23 cellular contexts compared by ENCODE assay signal in genomic region chr20:62577447-62577846, GRCh38.
DNase-seq lines count a peak whose midpoint lies in the region; ATAC-seq lines count a peak whose summit lies in the region.
"Had no signal": no experiment of that assay in that cellular context is flagged by ENCODE, and none has a peak within 500 bp of the region (broad histone marks: within the 10 kb centered on the region; RNA-seq: fewer than 3 reads in every experiment).

No MANE protein-coding gene starts in this region.

- H3K4ac ChIP-seq in neuronal stem cell (ENCODE audit: low read length) = no peak overlapping the region

- peaks cover 5% of the 10 kb centered on the region for H3K36me3 Mint-ChIP-seq in T-helper 17 cell (ENCODE audit: low read depth)
- H3K36me3 Mint-ChIP-seq: activated naive CD8-positive, alpha-beta T cell; CD8-positive, alpha-beta memory T cell; neural progenitor cell; WTC11 had no signal

- H2BK12ac ChIP-seq in neuronal stem cell (ENCODE audit: low read length) = no peak overlapping the region

- no peak overlapping the region for H2BK120ac ChIP-seq in neuronal stem cell (ENCODE audit: low read depth, low read length)

- no peak overlapping the region for H2BK15ac ChIP-seq in neuronal stem cell (ENCODE audit: low read length)

- H3K9ac ChIP-seq in neuronal stem cell (ENCODE audit: low read depth, low read length, poor library complexity) = peak overlapping the region; percentile 73
- H3K9ac ChIP-seq: KMS-11, neural progenitor cell had no signal

- WGBS in neuronal stem cell (ENCODE audit: extremely low coverage in 2 of 2, insufficient read length in 2 of 2, insufficient replicate concordance in 1 of 2), 2 donors = no CpG with 5 or more reads among the region's 17 CpGs

- H4K91ac ChIP-seq in neuronal stem cell (ENCODE audit: low read depth, low read length, poor library complexity) = no peak overlapping the region

- no peaks in the 10 kb centered on the region for H3K36me3 ChIP-seq in neuronal stem cell (replicated peaks in 1 of 2; ENCODE audit: control insufficient read depth in 2 of 2, insufficient read depth in 2 of 2, low read length in 2 of 2)
- H3K36me3 ChIP-seq: neural progenitor cell had no signal

- ATAC-seq in esophagus mucosa (peak; percentile 48), T-helper 17 cell (no peak)
- ATAC-seq: activated T-helper 17 cell treated with anti-CD3 and anti-CD28 coated beads, Interleukin-2, amount 50 U/mL, for 72 hours had no signal

- no peaks in the 10 kb centered on the region for H3K4me1 Mint-ChIP-seq in T-helper 17 cell
- H3K4me1 Mint-ChIP-seq: CD8-positive, alpha-beta memory T cell had no signal

- no peak overlapping the region for H3K27ac ChIP-seq in neuronal stem cell (replicated peaks; ENCODE audit: low read length)
- H3K27ac ChIP-seq: KMS-11, neural progenitor cell had no signal

- H3K27me3 ChIP-seq in neuronal stem cell (ENCODE audit: control insufficient read depth in 3 of 3, insufficient read depth in 3 of 3, low read depth in 1 of 3, low read length in 3 of 3) = peaks cover 0 to 56% (median 0%) of the 10 kb centered on the region in 3 experiments

- DNase-seq in NCI-H1436 (lab: John Stamatoyannopoulos, UW) (peak; percentile 43), NCI-H1436 treated with DMSO at 0.1 percent for 48 hours (lab: John Stamatoyannopoulos, UW) (no peak), NCI-H2107 (lab: John Stamatoyannopoulos, UW) (peak; percentile 42), neuronal stem cell (ENCODE audit: low spot score) (no peak), T-helper 17 cell (no peak), globus pallidus (ENCODE audit: low spot score) (no peak), ACHN (no peak)
- DNase-seq: activated CD4-positive, alpha-beta T cell treated with anti-CD3 and anti-CD28 coated beads, Interleukin-2, amount 50 U/mL, for 4 hours; activated CD8-positive, alpha-beta memory T cell treated with anti-CD3 and anti-CD28 coated beads, Interleukin-2, amount 50 U/mL, for 48 hours; aorta; caudate nucleus; CD8-positive, alpha-beta memory T cell; NCI-H2029; NCI-H510A treated with DMSO at 0.1 percent for 48 hours; T-helper 9 cell had no signal

- H2AFZ ChIP-seq in neuronal stem cell (ENCODE audit: low read length) = no peak overlapping the region
- H2AFZ ChIP-seq: neural progenitor cell had no signal

- no peaks in the 10 kb centered on the region for H3K79me1 ChIP-seq in neuronal stem cell (ENCODE audit: low read depth, low read length)

- no peak overlapping the region for H3K4me3 Mint-ChIP-seq in T-helper 17 cell
- H3K4me3 Mint-ChIP-seq: activated naive CD8-positive, alpha-beta T cell; activated T-helper 17 cell treated with anti-CD3 and anti-CD28 coated beads, Interleukin-2, amount 50 U/mL, for 72 hours; CD8-positive, alpha-beta memory T cell; neural progenitor cell; WTC11 had no signal

- H3K4me3 ChIP-seq in neuronal stem cell (ENCODE audit: low read length in 2 of 2) = no peak overlapping the region
- H3K4me3 ChIP-seq: lung, neural progenitor cell had no signal

- in situ Hi-C loops in ACHN (cut with HindIII; ENCODE audit: low pct_ligation_motif_present, low pct_unique_long_range_greater_than_20kb, low sequenced_read_pairs) = no loop called here

- no peak overlapping the region for H3K18ac ChIP-seq in neuronal stem cell (ENCODE audit: low read length)

- H3K9me3 ChIP-seq in neuronal stem cell (replicated peaks in 1 of 2; ENCODE audit: control insufficient read depth in 2 of 2, insufficient read depth in 1 of 2, low read depth in 1 of 2, low read length in 2 of 2) (no peaks in the 10 kb centered on the region), T-helper 17 cell (ENCODE audit: control insufficient read depth, low read length, poor library complexity, severe bottlenecking) (no peaks in the 10 kb centered on the region)

- peak overlapping the region; percentile 34 for H3K23ac ChIP-seq in neuronal stem cell (ENCODE audit: low read depth, low read length, poor library complexity)

- peak overlapping the region; percentile 26 for H3K14ac ChIP-seq in neuronal stem cell (ENCODE audit: low read length)

- H3K4me2 ChIP-seq in neuronal stem cell (ENCODE audit: insufficient read depth, low read length, poor library complexity, severe bottlenecking) = no peak overlapping the region
- H3K4me2 ChIP-seq: KMS-11, neural progenitor cell had no signal

- H4K8ac ChIP-seq in neuronal stem cell (ENCODE audit: low read depth, low read length) = no peak overlapping the region

- H3K27ac Mint-ChIP-seq in T-helper 17 cell = no peak overlapping the region
- H3K27ac Mint-ChIP-seq: activated naive CD8-positive, alpha-beta T cell; activated T-helper 17 cell treated with anti-CD3 and anti-CD28 coated beads, Interleukin-2, amount 50 U/mL, for 72 hours; CD8-positive, alpha-beta memory T cell; neural progenitor cell; progenitor cell of endocrine pancreas; WTC11 had no signal

- no peak overlapping the region for H2BK5ac ChIP-seq in neuronal stem cell (ENCODE audit: low read length)

- no peak overlapping the region for H2AK5ac ChIP-seq in neuronal stem cell (ENCODE audit: low read depth, low read length)

- H3K4me1 ChIP-seq in neuronal stem cell (ENCODE audit: control insufficient read depth in 2 of 2, insufficient read depth in 1 of 2, low read depth in 1 of 2, low read length in 2 of 2) = peaks cover 0 to 11% of the 10 kb centered on the region in 2 donors
- H3K4me1 ChIP-seq: neural progenitor cell had no signal

- H3K27me3 Mint-ChIP-seq in T-helper 17 cell = peaks cover 59% of the 10 kb centered on the region

Comparison
In these comparisons a context has a peak if more than half of its experiments do, and no peak if none do; other contexts are left out.
1. DNase-seq: peak in NCI-H1436 (single experiment) and NCI-H2107 (single experiment); none in NCI-H1436 treated with DMSO at 0.1 percent for 48 hours (single experiment), neuronal stem cell (single experiment), T-helper 17 cell (0 of 3), globus pallidus (single experiment) and ACHN (single experiment).